19 cellular contexts compared by ENCODE assay signal in genomic region chr10:69908071-69908470, GRCh38.
DNase-seq lines count a peak whose midpoint lies in the region; ATAC-seq and TF ChIP-seq lines count a peak whose summit lies in the region.
"Had no signal": no experiment of that assay in that cellular context is flagged by ENCODE, and none has a peak within 500 bp of the region (broad histone marks: within the 10 kb centered on the region; RNA-seq: fewer than 3 reads in every experiment).

No MANE protein-coding gene starts in this region.

- TF ChIP-seq CTCF in fibroblast of villous mesenchyme (IDR thresholded peaks at IDR 0.05; ENCODE audit: insufficient read depth, low read depth, low read length) (no peak), neural progenitor cell (IDR thresholded peaks at IDR 0.05) (no peak), endodermal cell (conservative IDR thresholded peaks at IDR 0.05) (no peak)

- H3K27me3 ChIP-seq in neural progenitor cell (no peaks in the 10 kb centered on the region), endodermal cell (ENCODE audit: control insufficient read depth, insufficient read depth, low read length, poor library complexity, severe bottlenecking) (no peaks in the 10 kb centered on the region), H7 (ENCODE audit: control insufficient read depth, insufficient read depth, low read length) (no peaks in the 10 kb centered on the region)
- H3K27me3 ChIP-seq: BLaER1 treated with 17β-estradiol and CSF1 and Interleukin-3, amounts not matched to agents 10 nM and 100 nM; SJCRH30 had no signal

- intact Hi-C loops in activated naive CD4-positive, alpha-beta T cell treated with anti-CD3 and anti-CD28 coated beads for 36 hours (cut with micrococcal nuclease): no loop called here

- H3K27me3 Mint-ChIP-seq in neural progenitor cell (ENCODE audit: insufficient read depth, low read depth): peaks cover 17% of the 10 kb centered on the region
- H3K27me3 Mint-ChIP-seq in endodermal cell (ENCODE audit: insufficient read depth): no peaks in the 10 kb centered on the region
- H3K27me3 Mint-ChIP-seq in activated naive CD4-positive, alpha-beta T cell treated with anti-CD3 and anti-CD28 coated beads for 36 hours (ENCODE audit: low read depth): no peaks in the 10 kb centered on the region

- H3K36me3 Mint-ChIP-seq in neural progenitor cell (no peaks in the 10 kb centered on the region), endodermal cell (ENCODE audit: low read depth) (peaks cover 9% of the 10 kb centered on the region)
- H3K36me3 Mint-ChIP-seq in activated naive CD4-positive, alpha-beta T cell treated with anti-CD3 and anti-CD28 coated beads for 36 hours (ENCODE audit: low read depth): no peaks in the 10 kb centered on the region
- H3K36me3 Mint-ChIP-seq: CD8-positive, alpha-beta T cell had no signal

- DNase-seq in EL (peak; percentile 10), fibroblast of villous mesenchyme (ENCODE audit: low read depth) (peak; percentile 8), neural progenitor cell (ENCODE audit: low spot score) (no peak), endodermal cell (no peak), H7 (no peak)
- DNase-seq in activated naive CD4-positive, alpha-beta T cell treated with anti-CD3 and anti-CD28 coated beads for 36 hours: no peak
- DNase-seq: CD8-positive, alpha-beta T cell; DND-41; KG1; NCI-H1092 treated with DMSO at 0.1 percent for 48 hours; NCI-H146; NCI-H2029 treated with DMSO at 0.1 percent for 48 hours; NCI-H2171; NCI-H524 treated with DMSO at 0.1 percent for 48 hours; NCI-H82; SJCRH30 had no signal

- no peaks in the 10 kb centered on the region for H3K9me3 Mint-ChIP-seq in neural progenitor cell
- H3K9me3 Mint-ChIP-seq in endodermal cell: no peaks in the 10 kb centered on the region
- no peaks in the 10 kb centered on the region for H3K9me3 Mint-ChIP-seq in activated naive CD4-positive, alpha-beta T cell treated with anti-CD3 and anti-CD28 coated beads for 36 hours
- H3K9me3 Mint-ChIP-seq: CD8-positive, alpha-beta T cell; GM23338 had no signal

- no peak overlapping the region for H2AFZ ChIP-seq in neural progenitor cell (replicated peaks)
- H2AFZ ChIP-seq: GM23338 had no signal

- no peak overlapping the region for H3K4me2 ChIP-seq in neural progenitor cell
- H3K4me2 ChIP-seq: BLaER1 treated with 17β-estradiol and CSF1 and Interleukin-3, amounts not matched to agents 10 nM and 100 nM; GM23338 had no signal

- ATAC-seq in GM21381 (IDR thresholded peaks at IDR 0.05; ENCODE audit: unreplicated experiment): no peak
- ATAC-seq: CD8-positive, alpha-beta T cell; GM23338 had no signal

- no peak overlapping the region for H3K27ac ChIP-seq in neural progenitor cell
- no peak overlapping the region for H3K27ac ChIP-seq in endodermal cell (ENCODE audit: low read depth, low read length)
- H3K27ac ChIP-seq: BLaER1 treated with 17β-estradiol and CSF1 and Interleukin-3, amounts not matched to agents 10 nM and 100 nM; SJCRH30 had no signal

- no peaks in the 10 kb centered on the region for H4K20me1 ChIP-seq in neural progenitor cell (ENCODE audit: low read depth)
- H4K20me1 ChIP-seq: BLaER1 treated with 17β-estradiol and CSF1 and Interleukin-3, amounts not matched to agents 10 nM and 100 nM had no signal

- 93 to 94% methylated on average over 3 to 4 of the region's 4 CpGs for WGBS in endodermal cell (ENCODE audit: insufficient coverage in 1 of 2, insufficient read length in 1 of 2), 2 experiments

- H3F3A ChIP-seq in neural progenitor cell (ENCODE audit: low read depth): peaks cover under 1% of the 10 kb centered on the region

- H3K4me3 ChIP-seq in fibroblast of villous mesenchyme (ENCODE audit: low read depth, low read length): no peak overlapping the region
- no peak overlapping the region for H3K4me3 ChIP-seq in neural progenitor cell
- no peak overlapping the region for H3K4me3 ChIP-seq in endodermal cell (ENCODE audit: low read length)
- H3K4me3 ChIP-seq in H7 (ENCODE audit: insufficient read depth, low read depth, low read length): no peak overlapping the region
- H3K4me3 ChIP-seq: BLaER1 treated with 17β-estradiol and CSF1 and Interleukin-3, amounts not matched to agents 10 nM and 100 nM; GM23338; SJCRH30 had no signal

- H3K4me1 Mint-ChIP-seq in neural progenitor cell (peaks cover 18% of the 10 kb centered on the region), endodermal cell (peaks cover 18% of the 10 kb centered on the region)
- H3K4me1 Mint-ChIP-seq in activated naive CD4-positive, alpha-beta T cell treated with anti-CD3 and anti-CD28 coated beads for 36 hours (ENCODE audit: low read depth): no peaks in the 10 kb centered on the region

- H3K36me3 ChIP-seq in neural progenitor cell: no peaks in the 10 kb centered on the region
- H3K36me3 ChIP-seq in endodermal cell (ENCODE audit: control insufficient read depth, insufficient read depth, low read length): no peaks in the 10 kb centered on the region
- H3K36me3 ChIP-seq in H7 (replicated peaks; ENCODE audit: control insufficient read depth, insufficient read depth, low read length): no peaks in the 10 kb centered on the region
- H3K36me3 ChIP-seq: BLaER1 treated with 17β-estradiol and CSF1 and Interleukin-3, amounts not matched to agents 10 nM and 100 nM; SJCRH30 had no signal

- H3K4me3 Mint-ChIP-seq in neural progenitor cell (no peak overlapping the region), endodermal cell (no peak overlapping the region)
- no peak overlapping the region for H3K4me3 Mint-ChIP-seq in activated naive CD4-positive, alpha-beta T cell treated with anti-CD3 and anti-CD28 coated beads for 36 hours
- H3K4me3 Mint-ChIP-seq: CD8-positive, alpha-beta T cell; GM23338 had no signal

- H3K9me3 ChIP-seq in neural progenitor cell (ENCODE audit: low read depth): no peaks in the 10 kb centered on the region
- no peaks in the 10 kb centered on the region for H3K9me3 ChIP-seq in endodermal cell (ENCODE audit: control insufficient read depth, low read length)
- H3K9me3 ChIP-seq: BLaER1 treated with 17β-estradiol and CSF1 and Interleukin-3, amounts not matched to agents 10 nM and 100 nM; SJCRH30 had no signal

- H3K4me1 ChIP-seq in neural progenitor cell: peaks cover 16% of the 10 kb centered on the region
- H3K4me1 ChIP-seq in endodermal cell (ENCODE audit: control insufficient read depth, insufficient read depth, low read length): peaks cover 7% of the 10 kb centered on the region
- H3K4me1 ChIP-seq: SJCRH30 had no signal

- H3K27ac Mint-ChIP-seq in neural progenitor cell: peak overlapping the region; percentile 21
- no peak overlapping the region for H3K27ac Mint-ChIP-seq in endodermal cell
- no peak overlapping the region for H3K27ac Mint-ChIP-seq in activated naive CD4-positive, alpha-beta T cell treated with anti-CD3 and anti-CD28 coated beads for 36 hours
- H3K27ac Mint-ChIP-seq: CD8-positive, alpha-beta T cell; GM23338 had no signal

- H3K9ac ChIP-seq in neural progenitor cell: no peak overlapping the region
- H3K9ac ChIP-seq in endodermal cell (ENCODE audit: extremely low read depth, low read length, poor library complexity, severe bottlenecking): no peak overlapping the region
- H3K9ac ChIP-seq: BLaER1 treated with 17β-estradiol and CSF1 and Interleukin-3, amounts not matched to agents 10 nM and 100 nM had no signal

- no peaks in the 10 kb centered on the region for H3K79me2 ChIP-seq in neural progenitor cell (ENCODE audit: low read depth)

- CTCF ChIA-PET in activated naive CD4-positive, alpha-beta T cell treated with anti-CD3 and anti-CD28 coated beads for 36 hours (lab: Charles Lee): interaction anchor here (1.0 kb wide), 1 partner anchor 27 kb away, joined by 3 read pairs; no protein-coding TSS in a partner anchor

Comparison
In these comparisons a context has a peak if more than half of its experiments do, and no peak if none do; other contexts are left out.
1. DNase-seq: peak in EL (single experiment) and fibroblast of villous mesenchyme (single experiment); none in neural progenitor cell (single experiment), endodermal cell (single experiment), H7 (single experiment) and activated naive CD4-positive, alpha-beta T cell treated with anti-CD3 and anti-CD28 coated beads for 36 hours (single experiment).